8 cellular contexts compared by ENCODE assay signal in the genomic region with DNA sequence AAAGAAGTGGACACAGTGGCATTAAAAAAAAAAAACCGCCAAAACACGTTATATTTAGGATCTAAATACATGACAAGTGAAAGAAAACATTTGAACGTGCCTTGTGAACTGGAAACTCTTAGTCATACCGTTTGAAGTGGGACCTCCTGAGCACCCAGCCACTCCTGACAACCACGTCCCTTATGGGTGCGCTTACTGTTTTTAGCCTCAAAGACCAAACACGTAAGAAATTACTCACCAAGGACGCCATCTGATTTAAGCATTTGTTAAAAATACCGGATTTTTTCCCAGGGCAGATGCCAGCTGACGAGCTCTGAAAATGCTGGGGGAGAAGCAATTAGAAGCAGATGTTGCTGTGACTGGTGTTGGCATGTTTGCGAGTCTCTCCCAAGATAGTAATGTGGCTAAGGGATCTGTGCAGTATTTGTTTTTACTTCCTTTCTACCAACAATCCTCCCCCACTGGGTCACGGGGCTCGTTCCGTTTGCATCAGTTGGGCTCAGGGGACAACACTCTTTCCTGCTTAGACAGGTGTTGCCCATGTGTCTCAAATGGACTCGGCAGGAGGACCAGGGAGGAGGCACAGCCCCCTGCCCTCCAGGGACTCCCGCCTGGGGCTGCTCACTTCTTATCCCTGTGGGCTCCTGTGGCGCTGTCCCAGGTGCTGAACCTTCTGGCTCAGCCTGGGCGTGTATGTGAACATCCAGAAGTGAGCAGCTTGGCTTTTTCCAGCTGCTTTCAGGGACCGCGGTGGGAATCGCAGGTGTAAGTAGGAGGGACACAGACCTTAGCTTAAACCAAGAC.
DNase-seq lines count a peak whose midpoint lies in the region; ATAC-seq and TF ChIP-seq lines count a peak whose summit lies in the region.

No MANE protein-coding gene starts in this region.

- peaks cover 13 to 84% (median 58%) of the 10 kb centered on the region in 10 experiments; a peak in 19 of 20 replicates for H3K4me1 ChIP-seq in BLaER1 treated with 17β-estradiol and CSF1 and Interleukin-3, amounts not matched to agents 10 nM and 100 nM
- H3K4me1 ChIP-seq in left ventricle myocardium inferior = no peaks in the 10 kb centered on the region

- peak overlapping the region; percentile 16 to 86 (median 62); a peak in 20 of 22 replicates for H3K4me2 ChIP-seq in BLaER1 treated with 17β-estradiol and CSF1 and Interleukin-3, amounts not matched to agents 10 nM and 100 nM

- H3K9me3 ChIP-seq in BLaER1 treated with 17β-estradiol and CSF1 and Interleukin-3, amounts not matched to agents 10 nM and 100 nM (replicated peaks in 1 of 11) = no peaks in the 10 kb centered on the region
- H3K9me3 ChIP-seq in left ventricle myocardium inferior (replicated peaks) = no peaks in the 10 kb centered on the region

- H4K20me1 ChIP-seq in BLaER1 treated with 17β-estradiol and CSF1 and Interleukin-3, amounts not matched to agents 10 nM and 100 nM = peaks cover 7 to 67% (median 20%) of the 10 kb centered on the region in 11 experiments; a peak in 17 of 22 replicates

- no peaks in the 10 kb centered on the region for H3K27me3 ChIP-seq in BLaER1 treated with 17β-estradiol and CSF1 and Interleukin-3, amounts not matched to agents 10 nM and 100 nM
- no peaks in the 10 kb centered on the region for H3K27me3 ChIP-seq in left ventricle myocardium inferior (ENCODE audit: low read depth)

- TF ChIP-seq CTCF in left ventricle myocardium inferior (IDR thresholded peaks at IDR 0.05; ENCODE audit: borderline replicate concordance) = no peak

- DNase-seq in HPDE6-E6E7 (ENCODE audit: extremely low spot score) (peak; percentile 64), RPMI7951 (ENCODE audit: low read depth) (peak; percentile 84), left ventricle myocardium inferior (peak; percentile 59), SK-N-DZ (ENCODE audit: low spot score) (no peak)
- peak; percentile 16 for DNase-seq in activated T-helper 9 cell treated with anti-CD3 and anti-CD28 coated beads, Interleukin-2, amount 50 U/mL, for 16 hours (ENCODE audit: low read depth)
- peak; percentile 6 to 36 (median 23) for DNase-seq in stimulated activated CD4-positive, alpha-beta T cell treated with anti-CD3 and anti-CD28 coated beads, Interleukin-1b, Interleukin-23, amount 100 ng/mL, for 24 hours (ENCODE audit: low read depth in 4 of 4, low spot score in 1 of 4)

- intact Hi-C loops in left ventricle myocardium inferior (cut with micrococcal nuclease) = no loop called here

- ATAC-seq in GM19372 (IDR thresholded peaks at IDR 0.05; ENCODE audit: low read depth, unreplicated experiment) = peak; percentile 74

- H3K4me3 ChIP-seq in BLaER1 treated with 17β-estradiol and CSF1 and Interleukin-3, amounts not matched to agents 10 nM and 100 nM = peak overlapping the region in 3 of 10 experiments; percentile 20 to 43 (median 26); a peak in 4 of 20 replicates
- H3K4me3 ChIP-seq in left ventricle myocardium inferior = no peak overlapping the region

- peak overlapping the region in 2 of 11 experiments; percentile 30 to 55; a peak in 4 of 22 replicates for H3K27ac ChIP-seq in BLaER1 treated with 17β-estradiol and CSF1 and Interleukin-3, amounts not matched to agents 10 nM and 100 nM
- H3K27ac ChIP-seq in left ventricle myocardium inferior (replicated peaks) = no peak overlapping the region

- peaks cover 0 to 15% (median 0%) of the 10 kb centered on the region in 11 experiments; a peak in 5 of 22 replicates for H3K36me3 ChIP-seq in BLaER1 treated with 17β-estradiol and CSF1 and Interleukin-3, amounts not matched to agents 10 nM and 100 nM
- H3K36me3 ChIP-seq in left ventricle myocardium inferior = peaks cover 13% of the 10 kb centered on the region

- H3K9ac ChIP-seq in BLaER1 treated with 17β-estradiol and CSF1 and Interleukin-3, amounts not matched to agents 10 nM and 100 nM = peak overlapping the region in 1 of 11 experiments; percentile 31; a peak in 1 of 22 replicates
